4 cellular contexts compared by ENCODE assay signal in the genomic region with DNA sequence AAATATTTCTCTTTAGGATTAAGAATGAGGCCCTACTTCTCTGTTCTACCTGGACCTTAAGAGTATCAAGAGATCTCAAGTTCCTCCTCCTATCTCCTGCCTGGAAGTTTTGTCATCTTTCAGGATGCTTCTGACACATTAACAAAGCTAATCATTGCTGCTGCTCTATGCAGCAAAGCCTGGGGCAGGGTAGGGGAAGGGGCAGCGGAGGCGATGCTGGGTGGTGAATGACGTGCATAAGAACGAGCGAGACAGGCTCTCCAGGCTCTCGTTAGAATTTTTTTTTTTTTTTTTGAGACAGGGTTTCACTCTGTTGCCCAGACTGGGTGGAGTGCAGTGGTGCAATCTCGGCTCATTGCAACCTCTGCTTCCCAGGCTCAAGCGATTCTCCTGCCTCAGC. TPM values are rescaled to one million over a fixed set of nuclear protein-coding genes. Genes with fewer than 3 reads are reported as not detected.
"Had no signal": no experiment of that assay in that cellular context is flagged by ENCODE, and none has a peak within 500 bp of the region (broad histone marks: within the 10 kb centered on the region; RNA-seq: fewer than 3 reads in every experiment).

No MANE protein-coding gene starts in this region.

- H3K4me3 ChIP-seq: GM12878 had no signal

- DNase-seq: GDM1, GF-D8 had no signal

RNA-seq across cellular contexts. Expression of a gene that starts 31.2 kb away (rescaled TPM):
- total RNA-seq: G401 had no signal

RNA-seq across cellular contexts. Expression of a gene that starts 37.8 kb away (rescaled TPM):
- total RNA-seq: G401, GM12878 had no signal
